Comparison of ENCODE assay signal across 8 cellular contexts in genomic region chrX:68894513-68895338, GRCh38.
DNase-seq lines count a peak whose midpoint lies in the region; ATAC-seq and TF ChIP-seq lines count a peak whose summit lies in the region.

No MANE protein-coding gene starts in this region.

- H3K9me3 Mint-ChIP-seq in CD4-positive, alpha-beta T cell, result no peaks in the 10 kb centered on the region
- no peaks in the 10 kb centered on the region for H3K9me3 Mint-ChIP-seq in natural killer cell

- peak overlapping the region; percentile 79 for H3K4me3 Mint-ChIP-seq in CD4-positive, alpha-beta T cell
- peak overlapping the region; percentile 87 for H3K4me3 Mint-ChIP-seq in natural killer cell

- no peaks in the 10 kb centered on the region for H3K27me3 ChIP-seq in CD4-positive, alpha-beta T cell (ENCODE audit: control insufficient read depth, insufficient read depth, low read length)

- no peak overlapping the region for H3K27ac Mint-ChIP-seq in CD4-positive, alpha-beta T cell
- H3K27ac Mint-ChIP-seq in natural killer cell, result peak overlapping the region; percentile 67 to 79

- H3K36me3 Mint-ChIP-seq in CD4-positive, alpha-beta T cell (ENCODE audit: low read depth), result no peaks in the 10 kb centered on the region
- H3K36me3 Mint-ChIP-seq in natural killer cell, result no peaks in the 10 kb centered on the region

- CTCF ChIA-PET in CD4-positive, alpha-beta T cell (lab: Charles Lee), result no interaction called here

- ATAC-seq in CD4-positive, alpha-beta T cell (ENCODE audit: poor library complexity), result peak; percentile 68
- ATAC-seq in natural killer cell (peak; percentile 71 to 73 (median 72)), GM21528 (IDR thresholded peaks at IDR 0.05; ENCODE audit: low FRiP score, unreplicated experiment) (no peak), GM21423 (IDR thresholded peaks at IDR 0.05; ENCODE audit: unreplicated experiment) (no peak), HG03039 (IDR thresholded peaks at IDR 0.05; ENCODE audit: unreplicated experiment) (no peak)

- peak in 3 of 10 experiments; percentile 1 to 34 (median 7) for DNase-seq in CD4-positive, alpha-beta T cell
- DNase-seq in NB4 (ENCODE audit: low read depth) (peak; percentile 42), fibroblast of pulmonary artery (ENCODE audit: low read depth) (peak; percentile 68), natural killer cell (no peak)
- DNase-seq in activated CD8-positive, alpha-beta memory T cell treated with anti-CD3 and anti-CD28 coated beads, Interleukin-2, amount 50 U/mL, for 48 hours, result peak; percentile 52

- no peak for TF ChIP-seq POLR2A in NB4 (IDR thresholded peaks at IDR 0.05; ENCODE audit: extremely low read depth, insufficient read length)

- H3K4me3 ChIP-seq in NB4 (ENCODE audit: low read depth, low read length) (no peak overlapping the region), fibroblast of pulmonary artery (replicated peaks; ENCODE audit: low read depth, low read length) (no peak overlapping the region)

- H3K27me3 Mint-ChIP-seq in CD4-positive, alpha-beta T cell, result no peaks in the 10 kb centered on the region
- H3K27me3 Mint-ChIP-seq in natural killer cell (ENCODE audit: low read depth in 2 of 2), result no peaks in the 10 kb centered on the region

- peaks cover 5% of the 10 kb centered on the region for H3K4me1 Mint-ChIP-seq in CD4-positive, alpha-beta T cell (ENCODE audit: low read depth)
- H3K4me1 Mint-ChIP-seq in natural killer cell, result peaks cover 0 to 12% of the 10 kb centered on the region in 2 donors

- no peak overlapping the region for H3K27ac ChIP-seq in CD4-positive, alpha-beta T cell (ENCODE audit: low read depth, low read length)

- intact Hi-C loops in CD4-positive, alpha-beta T cell (cut with DNase I, micrococcal nuclease), result no loop called here
- intact Hi-C loops in natural killer cell (cut with micrococcal nuclease), result no loop called here

- POLR2A ChIA-PET in CD4-positive, alpha-beta T cell (lab: Charles Lee), result interaction anchor here (1.4 kb wide), 1 partner anchor 66 kb away, joined by 9 read pairs; the partner anchor contains the start of gene EFNB1

- H3K9me3 ChIP-seq in CD4-positive, alpha-beta T cell (ENCODE audit: control insufficient read depth, low read length), result no peaks in the 10 kb centered on the region

- no peak for TF ChIP-seq CTCF in CD4-positive, alpha-beta T cell (IDR thresholded peaks at IDR 0.05)
- TF ChIP-seq CTCF in NB4 (IDR thresholded peaks at IDR 0.05; ENCODE audit: low read depth, low read length) (no peak), fibroblast of pulmonary artery (IDR thresholded peaks at IDR 0.05; ENCODE audit: low read length, missing control alignments) (no peak), natural killer cell (IDR thresholded peaks at IDR 0.05) (no peak)

Comparison
In these comparisons a context has a peak if more than half of its experiments do, and no peak if none do; other contexts are left out.
1. ATAC-seq: peak in CD4-positive, alpha-beta T cell (single experiment) and natural killer cell (3 of 3); none in GM21528 (single experiment), GM21423 (single experiment) and HG03039 (single experiment).